ENCODE assay signal across 8 cellular contexts in the genomic region with DNA sequence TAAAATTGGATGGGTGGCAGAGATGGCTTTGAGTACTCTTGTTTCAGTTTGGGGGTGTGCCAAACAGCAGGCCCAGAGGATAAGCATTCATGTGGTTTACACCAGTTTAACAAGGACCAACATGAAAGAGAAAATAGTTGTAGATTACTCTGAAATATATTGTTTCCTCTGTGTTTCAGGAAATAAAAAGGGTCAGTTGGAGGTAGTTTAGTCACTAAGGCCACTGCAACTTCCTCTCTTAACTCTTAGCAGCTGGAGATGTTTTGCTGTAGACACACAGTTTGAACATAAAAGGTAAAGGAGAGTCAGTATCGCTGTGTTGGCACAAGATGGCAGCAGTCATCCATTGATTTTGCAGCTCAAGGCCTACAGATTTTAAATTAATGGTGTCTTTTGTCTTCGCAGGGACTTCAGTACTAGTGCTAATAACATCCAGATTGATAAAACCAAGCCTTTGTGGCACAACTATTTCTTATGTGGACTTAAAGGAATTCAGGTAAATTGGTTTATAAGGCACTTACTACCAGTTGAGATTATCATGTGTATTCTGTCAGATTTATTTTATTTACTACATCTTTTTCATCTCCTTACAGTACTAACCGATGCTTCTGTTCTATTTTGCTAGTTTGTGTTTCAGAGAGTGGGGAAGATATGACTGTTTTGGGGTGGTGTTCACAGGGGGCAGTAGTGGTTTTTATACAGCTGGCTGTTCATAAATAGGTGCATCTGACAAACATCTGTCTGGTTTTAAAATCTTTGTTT.
DNase-seq lines count a peak whose midpoint lies in the region; ATAC-seq lines count a peak whose summit lies in the region.

No MANE protein-coding gene starts in this region.

- ATAC-seq in GM21619 (IDR thresholded peaks at IDR 0.05; ENCODE audit: unreplicated experiment): peak; percentile 78
- ATAC-seq in left ventricle myocardium superior: peak; percentile 88

- peaks cover 39% of the 10 kb centered on the region for H3K4me1 ChIP-seq in adipocyte (ENCODE audit: control insufficient read depth, insufficient read depth, low read length)

- peak; percentile 66 for DNase-seq in GF-D8 (lab: John Stamatoyannopoulos, UW)
- DNase-seq in Jurkat, Clone E6-1 (ENCODE audit: low read depth, low spot score): peak; percentile 73
- DNase-seq in SHP77 (lab: John Stamatoyannopoulos, UW): peak; percentile 21 to 28
- peak; percentile 89 for DNase-seq in adipocyte (ENCODE audit: low read depth)
- DNase-seq in left ventricle myocardium superior: no peak
- peak; percentile 72 for DNase-seq in renal cortical epithelial cell (ENCODE audit: low read depth)
- DNase-seq in cerebellar nuclear complex (lab: John Stamatoyannopoulos, UW): no peak

- H3K4me3 ChIP-seq in Jurkat, Clone E6-1 (ENCODE audit: low read length): no peak overlapping the region
- no peak overlapping the region for H3K4me3 ChIP-seq in adipocyte (ENCODE audit: low read length)

- no peaks in the 10 kb centered on the region for H3K9me3 ChIP-seq in adipocyte (ENCODE audit: control insufficient read depth, low read length)

- intact Hi-C loops in left ventricle myocardium superior (cut with micrococcal nuclease): loop anchor here (10.0 kb wide), 2 partner anchors 189 to 909 kb away; a partner anchor contains a TSS

- peak overlapping the region; percentile 65 for H3K9ac ChIP-seq in adipocyte (ENCODE audit: low read length)

- peaks cover 6% of the 10 kb centered on the region for H3K36me3 ChIP-seq in adipocyte (ENCODE audit: control insufficient read depth, insufficient read depth, low read length, severe bottlenecking)

- H3K27me3 ChIP-seq in adipocyte (replicated peaks; ENCODE audit: control insufficient read depth, insufficient read depth, low read length): no peaks in the 10 kb centered on the region

Comparison
In these comparisons a context has a peak if more than half of its experiments do, and no peak if none do; other contexts are left out.
1. DNase-seq: peak in GF-D8 (single experiment), Jurkat, Clone E6-1 (single experiment), SHP77 (2 of 2), adipocyte (single experiment) and renal cortical epithelial cell (single experiment); none in left ventricle myocardium superior (single experiment) and cerebellar nuclear complex (0 of 2).